ENCODE assay signal across 17 cellular contexts in genomic region chr10:119826777-119827176, GRCh38. TPM values are rescaled to one million over a fixed set of nuclear protein-coding genes. Genes with fewer than 3 reads are reported as not detected.
DNase-seq lines count a peak whose midpoint lies in the region; ATAC-seq and TF ChIP-seq lines count a peak whose summit lies in the region.
"Had no signal": no experiment of that assay in that cellular context is flagged by ENCODE, and none has a peak within 500 bp of the region (broad histone marks: within the 10 kb centered on the region; RNA-seq: fewer than 3 reads in every experiment).

No MANE protein-coding gene starts in this region.

- H3K27me3 Mint-ChIP-seq in HFFc6 (ENCODE audit: insufficient read depth) = no peaks in the 10 kb centered on the region; the same call in 1 of the 2 replicates
- H3K27me3 Mint-ChIP-seq: activated CD4-positive, alpha-beta memory T cell treated with anti-CD3 and anti-CD28 coated beads for 36 hours had no signal

- H3K27ac Mint-ChIP-seq in HFFc6 = no peak overlapping the region; the same call in 1 of the 2 replicates
- H3K27ac Mint-ChIP-seq: activated CD4-positive, alpha-beta memory T cell treated with anti-CD3 and anti-CD28 coated beads for 36 hours; T-helper 1 cell treated with Interleukin-12 subunit alpha and Interleukin-12 subunit beta and Interleukin-4 antibody, amounts not matched to agents 30 μg/mL and 1 μg/mL, for 36 hours had no signal

- no peak overlapping the region for H3K4me3 Mint-ChIP-seq in HFFc6
- H3K4me3 Mint-ChIP-seq: activated CD4-positive, alpha-beta memory T cell treated with anti-CD3 and anti-CD28 coated beads for 36 hours; T-helper 1 cell treated with Interleukin-12 subunit alpha and Interleukin-12 subunit beta and Interleukin-4 antibody, amounts not matched to agents 30 μg/mL and 1 μg/mL, for 36 hours had no signal

- H3K9me3 Mint-ChIP-seq in HFFc6 = no peaks in the 10 kb centered on the region
- H3K9me3 Mint-ChIP-seq: activated CD4-positive, alpha-beta memory T cell treated with anti-CD3 and anti-CD28 coated beads for 36 hours; T-helper 1 cell treated with Interleukin-12 subunit alpha and Interleukin-12 subunit beta and Interleukin-4 antibody, amounts not matched to agents 30 μg/mL and 1 μg/mL, for 36 hours had no signal

- ATAC-seq in GM19328 (IDR thresholded peaks at IDR 0.05; ENCODE audit: unreplicated experiment) (no peak), HG03135 (IDR thresholded peaks at IDR 0.05; ENCODE audit: unreplicated experiment) (no peak)
- ATAC-seq: lower lobe of right lung had no signal

- H3K36me3 Mint-ChIP-seq in HFFc6 (ENCODE audit: low read depth) = peaks cover 23% of the 10 kb centered on the region

- DNase-seq in EL (peak; percentile 17), HCEC 1CT (peak; percentile 9), amniotic epithelial cell (ENCODE audit: low read depth) (peak; percentile 58), kidney tubule cell (ENCODE audit: low spot score) (peak; percentile 19), HFFc6 (no peak)
- DNase-seq: activated CD4-positive, alpha-beta memory T cell treated with anti-CD3 and anti-CD28 coated beads for 36 hours; brain microvascular endothelial cell; lower lobe of right lung; NCI-H1436 treated with DMSO at 0.1 percent for 48 hours; NCI-H748 treated with DMSO at 0.1 percent for 48 hours; occipital lobe; SIG-M5; stimulated activated CD4-positive, alpha-beta T cell treated with anti-CD3 and anti-CD28 coated beads, Interleukin-4, amount 100 ng/mL, for 1 hour; upper lobe of left lung had no signal

- H3K4me1 Mint-ChIP-seq in HFFc6 (ENCODE audit: low read depth) = peaks cover 17% of the 10 kb centered on the region

- no peak for TF ChIP-seq CTCF in HFFc6 (IDR thresholded peaks at IDR 0.05)

RNA-seq across cellular contexts. Expression of gene MCMBP, which starts 45.9 kb away (rescaled TPM):
- total RNA-seq in HFFc6 (2021; fragmentation: NEBNext Ultra II Directional; extraction: Animal tissue kit (Norgen Biotek cat#: 25700)) = 10 to 100 TPM; 40.4 to 59.0 (median 53.5) TPM
